1 cellular context compared by ENCODE assay signal in the genomic region with DNA sequence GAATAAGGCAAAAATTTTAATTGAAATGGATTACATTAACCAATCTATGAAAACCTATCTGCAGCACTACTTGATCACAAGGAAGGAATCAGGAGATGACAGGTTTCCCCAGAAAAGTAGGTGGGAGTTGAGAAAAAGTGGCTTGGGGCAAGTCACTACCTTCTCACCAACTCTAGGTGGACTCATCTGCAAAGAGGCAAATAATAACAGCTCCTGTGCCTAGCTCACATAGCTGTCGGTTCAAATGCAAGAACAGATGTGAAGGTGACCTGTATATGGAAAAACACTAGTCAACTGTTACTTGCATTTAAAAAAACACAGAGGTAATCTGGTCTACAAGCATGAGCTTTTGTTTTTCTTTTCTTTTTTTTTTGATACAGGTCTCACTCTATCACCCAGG.
TF ChIP-seq lines count a peak whose summit lies in the region.

No MANE protein-coding gene starts in this region.

TF ChIP-seq in HepG2, 621 proteins besides CTCF, POLR2A, EP300 and RAD21 (continued from another document):
- TF ChIP-seq, protein P1, sequence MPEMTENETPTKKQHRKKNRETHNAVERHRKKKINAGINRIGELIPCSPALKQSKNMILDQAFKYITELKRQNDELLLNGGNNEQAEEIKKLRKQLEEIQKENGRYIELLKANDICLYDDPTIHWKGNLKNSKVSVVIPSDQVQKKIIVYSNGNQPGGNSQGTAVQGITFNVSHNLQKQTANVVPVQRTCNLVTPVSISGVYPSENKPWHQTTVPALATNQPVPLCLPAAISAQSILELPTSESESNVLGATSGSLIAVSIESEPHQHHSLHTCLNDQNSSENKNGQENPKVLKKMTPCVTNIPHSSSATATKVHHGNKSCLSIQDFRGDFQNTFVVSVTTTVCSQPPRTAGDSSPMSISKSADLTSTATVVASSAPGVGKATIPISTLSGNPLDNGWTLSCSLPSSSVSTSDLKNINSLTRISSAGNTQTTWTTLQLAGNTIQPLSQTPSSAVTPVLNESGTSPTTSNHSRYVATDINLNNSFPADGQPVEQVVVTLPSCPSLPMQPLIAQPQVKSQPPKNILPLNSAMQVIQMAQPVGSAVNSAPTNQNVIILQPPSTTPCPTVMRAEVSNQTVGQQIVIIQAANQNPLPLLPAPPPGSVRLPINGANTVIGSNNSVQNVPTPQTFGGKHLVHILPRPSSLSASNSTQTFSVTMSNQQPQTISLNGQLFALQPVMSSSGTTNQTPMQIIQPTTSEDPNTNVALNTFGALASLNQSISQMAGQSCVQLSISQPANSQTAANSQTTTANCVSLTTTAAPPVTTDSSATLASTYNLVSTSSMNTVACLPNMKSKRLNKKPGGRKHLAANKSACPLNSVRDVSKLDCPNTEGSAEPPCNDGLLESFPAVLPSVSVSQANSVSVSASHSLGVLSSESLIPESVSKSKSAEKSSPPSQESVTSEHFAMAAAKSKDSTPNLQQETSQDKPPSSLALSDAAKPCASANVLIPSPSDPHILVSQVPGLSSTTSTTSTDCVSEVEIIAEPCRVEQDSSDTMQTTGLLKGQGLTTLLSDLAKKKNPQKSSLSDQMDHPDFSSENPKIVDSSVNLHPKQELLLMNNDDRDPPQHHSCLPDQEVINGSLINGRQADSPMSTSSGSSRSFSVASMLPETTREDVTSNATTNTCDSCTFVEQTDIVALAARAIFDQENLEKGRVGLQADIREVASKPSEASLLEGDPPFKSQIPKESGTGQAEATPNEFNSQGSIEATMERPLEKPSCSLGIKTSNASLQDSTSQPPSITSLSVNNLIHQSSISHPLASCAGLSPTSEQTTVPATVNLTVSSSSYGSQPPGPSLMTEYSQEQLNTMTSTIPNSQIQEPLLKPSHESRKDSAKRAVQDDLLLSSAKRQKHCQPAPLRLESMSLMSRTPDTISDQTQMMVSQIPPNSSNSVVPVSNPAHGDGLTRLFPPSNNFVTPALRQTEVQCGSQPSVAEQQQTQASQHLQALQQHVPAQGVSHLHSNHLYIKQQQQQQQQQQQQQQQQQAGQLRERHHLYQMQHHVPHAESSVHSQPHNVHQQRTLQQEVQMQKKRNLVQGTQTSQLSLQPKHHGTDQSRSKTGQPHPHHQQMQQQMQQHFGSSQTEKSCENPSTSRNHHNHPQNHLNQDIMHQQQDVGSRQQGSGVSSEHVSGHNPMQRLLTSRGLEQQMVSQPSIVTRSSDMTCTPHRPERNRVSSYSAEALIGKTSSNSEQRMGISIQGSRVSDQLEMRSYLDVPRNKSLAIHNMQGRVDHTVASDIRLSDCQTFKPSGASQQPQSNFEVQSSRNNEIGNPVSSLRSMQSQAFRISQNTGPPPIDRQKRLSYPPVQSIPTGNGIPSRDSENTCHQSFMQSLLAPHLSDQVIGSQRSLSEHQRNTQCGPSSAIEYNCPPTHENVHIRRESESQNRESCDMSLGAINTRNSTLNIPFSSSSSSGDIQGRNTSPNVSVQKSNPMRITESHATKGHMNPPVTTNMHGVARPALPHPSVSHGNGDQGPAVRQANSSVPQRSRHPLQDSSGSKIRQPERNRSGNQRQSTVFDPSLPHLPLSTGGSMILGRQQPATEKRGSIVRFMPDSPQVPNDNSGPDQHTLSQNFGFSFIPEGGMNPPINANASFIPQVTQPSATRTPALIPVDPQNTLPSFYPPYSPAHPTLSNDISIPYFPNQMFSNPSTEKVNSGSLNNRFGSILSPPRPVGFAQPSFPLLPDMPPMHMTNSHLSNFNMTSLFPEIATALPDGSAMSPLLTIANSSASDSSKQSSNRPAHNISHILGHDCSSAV (CRISPR knock-in tag; IDR thresholded peaks at IDR 0.05; ENCODE audit: borderline replicate concordance) = no peak
- TF ChIP-seq, protein P2, sequence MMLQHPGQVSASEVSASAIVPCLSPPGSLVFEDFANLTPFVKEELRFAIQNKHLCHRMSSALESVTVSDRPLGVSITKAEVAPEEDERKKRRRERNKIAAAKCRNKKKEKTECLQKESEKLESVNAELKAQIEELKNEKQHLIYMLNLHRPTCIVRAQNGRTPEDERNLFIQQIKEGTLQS (CRISPR knock-in tag; IDR thresholded peaks at IDR 0.05) = no peak
- TF ChIP-seq TARDBP (CRISPR knock-in tag; IDR thresholded peaks at IDR 0.05) = no peak
- TF ChIP-seq PHF8 (CRISPR knock-in tag; IDR thresholded peaks at IDR 0.05) = no peak
- TF ChIP-seq ZBTB42 (CRISPR knock-in tag; IDR thresholded peaks at IDR 0.05) = no peak
- no peak for TF ChIP-seq ZNF850 (CRISPR knock-in tag; conservative IDR thresholded peaks at IDR 0.05)
- no peak for TF ChIP-seq ZNF30 (CRISPR knock-in tag; IDR thresholded peaks at IDR 0.05)
- TF ChIP-seq DPF2 (CRISPR knock-in tag; IDR thresholded peaks at IDR 0.05; ENCODE audit: borderline replicate concordance, low read depth) = no peak
- TF ChIP-seq ZNF776 (CRISPR knock-in tag; IDR thresholded peaks at IDR 0.05) = no peak
- TF ChIP-seq RBM22 (optimal IDR thresholded peaks at IDR 0.05; ENCODE audit: low read length) = no peak
- no peak for TF ChIP-seq ZNF264 (CRISPR knock-in tag; IDR thresholded peaks at IDR 0.05)
- TF ChIP-seq BCL6 (CRISPR knock-in tag; IDR thresholded peaks at IDR 0.05) = no peak
- no peak for TF ChIP-seq ZNF556 (CRISPR knock-in tag; IDR thresholded peaks at IDR 0.05; ENCODE audit: borderline replicate concordance)
- TF ChIP-seq NFYC (CRISPR knock-in tag; IDR thresholded peaks at IDR 0.05) = no peak
- TF ChIP-seq ZMYM2 (CRISPR knock-in tag; IDR thresholded peaks at IDR 0.05) = no peak
- no peak for TF ChIP-seq GATAD1 (CRISPR knock-in tag; IDR thresholded peaks at IDR 0.05)
TF ChIP-seq in HepG2: peak in this region for 0.
